Comparison of ENCODE assay signal across 12 cellular contexts in genomic region chr16:66979011-66979717, GRCh38. TPM values are rescaled to one million over a fixed set of nuclear protein-coding genes. Genes with fewer than 3 reads are reported as not detected.
DNase-seq lines count a peak whose midpoint lies in the region; ATAC-seq and TF ChIP-seq lines count a peak whose summit lies in the region.
"Had no signal": no experiment of that assay in that cellular context is flagged by ENCODE, and none has a peak within 500 bp of the region (broad histone marks: within the 10 kb centered on the region; RNA-seq: fewer than 3 reads in every experiment).

No MANE protein-coding gene starts in this region.

- intact Hi-C loops in prostate gland (cut with DNase I), result no loop called here

- H3K27me3 ChIP-seq in prostate gland (replicated peaks; ENCODE audit: insufficient read depth), result no peaks in the 10 kb centered on the region

- H3K36me3 ChIP-seq in prostate gland, result no peaks in the 10 kb centered on the region
- H3K36me3 ChIP-seq: esophagus squamous epithelium had no signal

- no peak for TF ChIP-seq CTCF in AG10803 (conservative IDR thresholded peaks at IDR 0.05; ENCODE audit: low read length)
- TF ChIP-seq CTCF in prostate gland (IDR thresholded peaks at IDR 0.05), result no peak

- DNase-seq in AG10803 (ENCODE audit: low read depth) (peak; percentile 25), RPMI7951 (ENCODE audit: low read depth) (peak; percentile 56), hepatic stellate cell (ENCODE audit: low spot score) (peak; percentile 65), prostate gland (ENCODE audit: low spot score) (no peak)
- DNase-seq: activated T-cell treated with anti-CD3 and anti-CD28 coated beads, Interleukin-2, amount 50 U/mL, for 48 hours; esophagus squamous epithelium; immature natural killer cell; Karpas-422; PC-9 had no signal

- H3K4me3 ChIP-seq in AG10803 (ENCODE audit: low read length), result no peak overlapping the region
- H3K4me3 ChIP-seq in prostate gland, result no peak overlapping the region
- H3K4me3 ChIP-seq: esophagus squamous epithelium, PC-9 had no signal

- WGBS in prostate gland, result 56% methylated on average over 16 of the region's 16 CpGs

- no peak for TF ChIP-seq POLR2A in prostate gland (IDR thresholded peaks at IDR 0.05)

- no peak overlapping the region for H3K27ac ChIP-seq in prostate gland
- H3K27ac ChIP-seq: PC-9 had no signal

- ATAC-seq in HG03469 (IDR thresholded peaks at IDR 0.05; ENCODE audit: unreplicated experiment) (no peak), GM21526 (IDR thresholded peaks at IDR 0.05; ENCODE audit: low FRiP score, unreplicated experiment) (no peak)
- ATAC-seq: natural killer cell treated with Interleukin-12 subunit alpha and Interleukin-12 subunit beta and Interleukin-15 and Interleukin-18, amount 100 ng/mL, for 72 hours had no signal

- H3K4me1 ChIP-seq in prostate gland (replicated peaks), result no peaks in the 10 kb centered on the region

- no peaks in the 10 kb centered on the region for H3K9me3 ChIP-seq in prostate gland
- H3K9me3 ChIP-seq: esophagus squamous epithelium had no signal

RNA-seq across cellular contexts. Expression of gene CES4A, which starts 9.2 kb away (rescaled TPM):
- 0.72 TPM in 1 of 2 replicates, not detected in the other for total RNA-seq in RPMI7951 (2014; rRNA removed; shearing (Covaris generic))
- total RNA-seq in prostate gland, result 10 to 100 TPM in 1 of 2 donors, 1 to 10 TPM in 1; 1.4 to 10.7 TPM

RNA-seq across cellular contexts. Expression of gene CES3, which starts 18.1 kb away (rescaled TPM):
- total RNA-seq in RPMI7951 (2014; rRNA removed; shearing (Covaris generic)), result 0.10 TPM in 1 of 2 replicates, not detected in the other
- under 1 TPM; 0.36 to 0.80 TPM for total RNA-seq in prostate gland

RNA-seq across cellular contexts. Expression of gene CES2, which starts 43.8 kb away (rescaled TPM):
- total RNA-seq in RPMI7951 (2014; rRNA removed; shearing (Covaris generic)), result 19.2 and 21.3 TPM in 2 replicates
- total RNA-seq in prostate gland, result 10 to 100 TPM; 36.3 to 61.5 TPM

RNA-seq across cellular contexts. Expression of gene CIAO2B, which starts 45.0 kb away (rescaled TPM):
- total RNA-seq in RPMI7951 (2014; rRNA removed; shearing (Covaris generic)), result 254 and 336 TPM in 2 replicates
- total RNA-seq in prostate gland, result 100 to 1,000 TPM in 1 of 2 donors, 10 to 100 TPM in 1; 80.2 to 159 TPM

RNA-seq across cellular contexts. Expression of gene CBFB, which starts 49.8 kb away (rescaled TPM):
- total RNA-seq in RPMI7951 (2014; rRNA removed; shearing (Covaris generic)), result 98.3 and 105 TPM in 2 replicates
- total RNA-seq in prostate gland, result 10 to 100 TPM; 27.0 to 46.2 TPM
